ENCODE assay signal across 19 cellular contexts in the genomic region with DNA sequence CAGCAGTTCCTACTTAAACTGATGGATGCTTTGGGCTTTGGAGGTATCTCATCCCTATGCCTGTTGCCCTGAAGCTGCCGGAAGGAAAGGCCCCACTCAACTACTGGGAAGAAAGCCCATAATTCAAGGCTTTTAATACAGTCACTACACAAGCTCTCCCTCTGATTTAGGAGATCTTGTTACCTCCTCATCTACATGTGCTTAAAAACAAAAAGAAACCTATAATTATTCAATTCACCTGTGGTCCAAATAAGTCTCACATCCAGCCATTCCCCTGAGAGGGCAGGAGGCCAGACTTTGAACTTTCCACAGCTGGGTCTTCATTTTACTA. TPM values are rescaled to one million over a fixed set of nuclear protein-coding genes. Genes with fewer than 3 reads are reported as not detected.
DNase-seq lines count a peak whose midpoint lies in the region; ATAC-seq and TF ChIP-seq lines count a peak whose summit lies in the region.
"Had no signal": no experiment of that assay in that cellular context is flagged by ENCODE, and none has a peak within 500 bp of the region (broad histone marks: within the 10 kb centered on the region; RNA-seq: fewer than 3 reads in every experiment).

No MANE protein-coding gene starts in this region.

- peak; percentile 9 for TF ChIP-seq POLR2A in GM18526 (IDR thresholded peaks at IDR 0.05; ENCODE audit: extremely low read depth, insufficient read length)

- peaks cover 10% of the 10 kb centered on the region for H3K4me1 Mint-ChIP-seq in CD4-positive, alpha-beta T cell (ENCODE audit: low read depth)
- peaks cover under 1 to 3% of the 10 kb centered on the region in 2 donors for H3K4me1 Mint-ChIP-seq in effector memory CD8-positive, alpha-beta T cell (ENCODE audit: low read depth in 2 of 2)
- H3K4me1 Mint-ChIP-seq in natural killer cell = peaks cover under 1 to 1% of the 10 kb centered on the region in 2 donors

- CTCF ChIA-PET in CD4-positive, alpha-beta T cell (lab: Charles Lee) = no interaction called here
- CTCF ChIA-PET in RWPE1 (lab: Yijun Ruan, JAX) = interaction anchor here (0.6 to 2.7 kb wide), 2 partner anchors 43 to 132 kb away, joined by 4 to 8 read pairs; a partner anchor contains a TSS

- peaks cover 58% of the 10 kb centered on the region for H3K36me3 Mint-ChIP-seq in CD4-positive, alpha-beta T cell (ENCODE audit: low read depth)
- peaks cover 41% of the 10 kb centered on the region for H3K36me3 Mint-ChIP-seq in effector memory CD8-positive, alpha-beta T cell (ENCODE audit: insufficient read depth)
- H3K36me3 Mint-ChIP-seq in natural killer cell = no peaks in the 10 kb centered on the region

- no peak for DNase-seq in CD4-positive, alpha-beta T cell
- no peak for DNase-seq in effector memory CD8-positive, alpha-beta T cell
- DNase-seq in natural killer cell (no peak), RWPE1 (ENCODE audit: low spot score) (no peak)
- DNase-seq: activated CD8-positive, alpha-beta memory T cell treated with anti-CD3 and anti-CD28 coated beads, Interleukin-2, amount 10 ng/mL, durations not matched to agents 7 days and 5 days; activated gamma-delta T cell treated with Interleukin-2 at 50 U/mL for 16 hours; effector CD4-positive, alpha-beta T cell; GF-D8; hippocampal formation; NCI-H1436 treated with DMSO at 0.1 percent for 48 hours; NCI-H345; SIG-M5; substantia nigra had no signal

- no peaks in the 10 kb centered on the region for H3K9me3 ChIP-seq in CD4-positive, alpha-beta T cell (ENCODE audit: control insufficient read depth, low read length)

- intact Hi-C loops in CD4-positive, alpha-beta T cell (cut with DNase I, micrococcal nuclease) = no loop called here
- intact Hi-C loops in natural killer cell (cut with micrococcal nuclease) = no loop called here

- no peak for TF ChIP-seq CTCF in CD4-positive, alpha-beta T cell (IDR thresholded peaks at IDR 0.05)
- TF ChIP-seq CTCF in natural killer cell (IDR thresholded peaks at IDR 0.05) = no peak
- no peak for TF ChIP-seq CTCF in RWPE1 (conservative IDR thresholded peaks at IDR 0.05; ENCODE audit: low read depth)

- H3K27ac ChIP-seq in CD4-positive, alpha-beta T cell (ENCODE audit: low read depth, low read length) = no peak overlapping the region
- no peak overlapping the region for H3K27ac ChIP-seq in RWPE1

- H3K4me3 Mint-ChIP-seq in CD4-positive, alpha-beta T cell = no peak overlapping the region
- no peak overlapping the region for H3K4me3 Mint-ChIP-seq in effector memory CD8-positive, alpha-beta T cell
- H3K4me3 Mint-ChIP-seq in natural killer cell = no peak overlapping the region
- H3K4me3 Mint-ChIP-seq: activated CD8-positive, alpha-beta memory T cell treated with anti-CD3 and anti-CD28 coated beads, Interleukin-2, amount 10 ng/mL, durations not matched to agents 7 days and 5 days; T-helper 2 cell treated with Interferon-gamma antibody and Interleukin-4, amounts not matched to agents 5 μg/mL and 100 μg/mL, for 36 hours had no signal

- no peak for ATAC-seq in CD4-positive, alpha-beta T cell (ENCODE audit: poor library complexity)
- no peak for ATAC-seq in effector memory CD8-positive, alpha-beta T cell (replicated peaks)
- ATAC-seq in natural killer cell (no peak), GM19328 (IDR thresholded peaks at IDR 0.05; ENCODE audit: unreplicated experiment) (no peak), GM21528 (IDR thresholded peaks at IDR 0.05; ENCODE audit: low FRiP score, unreplicated experiment) (no peak)
- ATAC-seq: activated CD8-positive, alpha-beta memory T cell treated with anti-CD3 and anti-CD28 coated beads, Interleukin-2, amount 10 ng/mL, durations not matched to agents 7 days and 5 days had no signal

- no peaks in the 10 kb centered on the region for H3K9me3 Mint-ChIP-seq in CD4-positive, alpha-beta T cell
- no peaks in the 10 kb centered on the region for H3K9me3 Mint-ChIP-seq in effector memory CD8-positive, alpha-beta T cell
- H3K9me3 Mint-ChIP-seq in natural killer cell = no peaks in the 10 kb centered on the region
- H3K9me3 Mint-ChIP-seq: neural crest cell; T-helper 2 cell treated with Interferon-gamma antibody and Interleukin-4, amounts not matched to agents 5 μg/mL and 100 μg/mL, for 36 hours had no signal

- H3K27ac Mint-ChIP-seq in CD4-positive, alpha-beta T cell = peak overlapping the region; percentile 71
- H3K27ac Mint-ChIP-seq in effector memory CD8-positive, alpha-beta T cell = peak overlapping the region; percentile 61 to 75
- H3K27ac Mint-ChIP-seq in natural killer cell = peak overlapping the region; percentile 21 to 32
- H3K27ac Mint-ChIP-seq: activated CD8-positive, alpha-beta memory T cell treated with anti-CD3 and anti-CD28 coated beads, Interleukin-2, amount 10 ng/mL, durations not matched to agents 7 days and 5 days; T-helper 2 cell treated with Interferon-gamma antibody and Interleukin-4, amounts not matched to agents 5 μg/mL and 100 μg/mL, for 36 hours had no signal

- POLR2A ChIA-PET in CD4-positive, alpha-beta T cell (lab: Charles Lee) = no interaction called here
- POLR2A ChIA-PET in RWPE1 (lab: Yijun Ruan, JAX; ENCODE audit: low non-redundant PET) = no interaction called here

- no peaks in the 10 kb centered on the region for H3K27me3 ChIP-seq in CD4-positive, alpha-beta T cell (ENCODE audit: control insufficient read depth, insufficient read depth, low read length)

- no peaks in the 10 kb centered on the region for H3K27me3 Mint-ChIP-seq in CD4-positive, alpha-beta T cell
- no peaks in the 10 kb centered on the region for H3K27me3 Mint-ChIP-seq in effector memory CD8-positive, alpha-beta T cell
- no peaks in the 10 kb centered on the region for H3K27me3 Mint-ChIP-seq in natural killer cell (ENCODE audit: low read depth in 2 of 2)
- H3K27me3 Mint-ChIP-seq: activated CD8-positive, alpha-beta memory T cell treated with anti-CD3 and anti-CD28 coated beads, Interleukin-2, amount 10 ng/mL, durations not matched to agents 7 days and 5 days had no signal

RNA-seq across cellular contexts. Expression of a gene that starts 0.7 kb away (rescaled TPM):
- under 1 TPM; 0.30 to 0.31 TPM for total RNA-seq in CD4-positive, alpha-beta T cell
- total RNA-seq in natural killer cell = 1 to 10 TPM in 2 of 3 donors, under 1 TPM in 1; 0.70 to 1.3 (median 1.2) TPM

RNA-seq across cellular contexts. Expression of a gene that starts 6.3 kb away (rescaled TPM):
- total RNA-seq in CD4-positive, alpha-beta T cell = 100 to 1,000 TPM; 119 to 132 TPM
- total RNA-seq in natural killer cell = 100 to 1,000 TPM; 114 to 116 (median 115) TPM

RNA-seq across cellular contexts. Expression of a gene that starts 6.5 kb away (rescaled TPM):
- 1 to 10 TPM in 1 of 2 experiments, under 1 TPM in 1; 0.91 to 1.6 TPM for total RNA-seq in CD4-positive, alpha-beta T cell
- under 1 TPM; 0.53 to 0.78 (median 0.57) TPM for total RNA-seq in natural killer cell
- total RNA-seq: LHCN-M2 had no signal

RNA-seq across cellular contexts. Expression of a gene that starts 42.3 kb away (rescaled TPM):
- under 1 TPM in 1 of 2 experiments, not detected in 1; 0.59 TPM for total RNA-seq in CD4-positive, alpha-beta T cell
- total RNA-seq in natural killer cell = 1 to 10 TPM in 1 of 3 donors, under 1 TPM in 2; 0.82 to 3.5 (median 0.85) TPM

RNA-seq across cellular contexts. Expression of a gene that starts 59.7 kb away (rescaled TPM):
- not detected for total RNA-seq in CD4-positive, alpha-beta T cell
- total RNA-seq in natural killer cell = not detected
- total RNA-seq: LHCN-M2, neural crest cell had no signal
